Comparison of ENCODE assay signal across 2 cellular contexts in the genomic region with DNA sequence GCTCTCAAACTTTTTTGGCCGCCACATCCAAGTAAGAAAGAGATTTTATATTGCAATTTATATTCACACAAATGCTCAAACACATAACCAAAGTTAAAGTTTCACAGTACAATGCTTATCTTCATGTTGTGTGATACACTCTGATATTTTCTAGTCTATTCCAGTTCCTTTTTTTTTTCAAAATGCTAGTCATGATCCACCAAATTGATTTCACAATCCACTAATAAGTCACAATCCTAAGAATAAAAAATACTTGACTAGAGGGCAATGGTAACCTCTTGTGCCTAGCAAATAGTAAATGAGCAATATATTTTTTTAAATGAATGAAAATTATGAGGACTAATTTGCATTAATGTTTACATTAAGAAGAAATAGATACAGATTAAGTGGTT.
TF ChIP-seq lines count a peak whose summit lies in the region.

No MANE protein-coding gene starts in this region.

TF ChIP-seq in GM23338, 12 proteins besides CTCF, POLR2A, EP300 and RAD21:
- TF ChIP-seq JUNB (IDR thresholded peaks at IDR 0.05; ENCODE audit: unreplicated experiment) = no peak
- no peak for TF ChIP-seq POLR2AphosphoS5 (IDR thresholded peaks at IDR 0.05; ENCODE audit: low read depth)
- TF ChIP-seq ZNF114 (CRISPR knock-in tag; IDR thresholded peaks at IDR 0.05) = no peak
- no peak for TF ChIP-seq EZH2 (IDR thresholded peaks at IDR 0.05; ENCODE audit: low read depth, unreplicated experiment)
- TF ChIP-seq ZNF331 (CRISPR knock-in tag; IDR thresholded peaks at IDR 0.05; ENCODE audit: low read depth) = no peak
- no peak for TF ChIP-seq STAT1 (IDR thresholded peaks at IDR 0.05; ENCODE audit: unreplicated experiment)
- no peak for TF ChIP-seq NANOG (IDR thresholded peaks at IDR 0.05; ENCODE audit: borderline replicate concordance)
- TF ChIP-seq, protein P1, sequence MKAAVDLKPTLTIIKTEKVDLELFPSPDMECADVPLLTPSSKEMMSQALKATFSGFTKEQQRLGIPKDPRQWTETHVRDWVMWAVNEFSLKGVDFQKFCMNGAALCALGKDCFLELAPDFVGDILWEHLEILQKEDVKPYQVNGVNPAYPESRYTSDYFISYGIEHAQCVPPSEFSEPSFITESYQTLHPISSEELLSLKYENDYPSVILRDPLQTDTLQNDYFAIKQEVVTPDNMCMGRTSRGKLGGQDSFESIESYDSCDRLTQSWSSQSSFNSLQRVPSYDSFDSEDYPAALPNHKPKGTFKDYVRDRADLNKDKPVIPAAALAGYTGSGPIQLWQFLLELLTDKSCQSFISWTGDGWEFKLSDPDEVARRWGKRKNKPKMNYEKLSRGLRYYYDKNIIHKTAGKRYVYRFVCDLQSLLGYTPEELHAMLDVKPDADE (IDR thresholded peaks at IDR 0.05) = no peak
- TF ChIP-seq, protein P2, sequence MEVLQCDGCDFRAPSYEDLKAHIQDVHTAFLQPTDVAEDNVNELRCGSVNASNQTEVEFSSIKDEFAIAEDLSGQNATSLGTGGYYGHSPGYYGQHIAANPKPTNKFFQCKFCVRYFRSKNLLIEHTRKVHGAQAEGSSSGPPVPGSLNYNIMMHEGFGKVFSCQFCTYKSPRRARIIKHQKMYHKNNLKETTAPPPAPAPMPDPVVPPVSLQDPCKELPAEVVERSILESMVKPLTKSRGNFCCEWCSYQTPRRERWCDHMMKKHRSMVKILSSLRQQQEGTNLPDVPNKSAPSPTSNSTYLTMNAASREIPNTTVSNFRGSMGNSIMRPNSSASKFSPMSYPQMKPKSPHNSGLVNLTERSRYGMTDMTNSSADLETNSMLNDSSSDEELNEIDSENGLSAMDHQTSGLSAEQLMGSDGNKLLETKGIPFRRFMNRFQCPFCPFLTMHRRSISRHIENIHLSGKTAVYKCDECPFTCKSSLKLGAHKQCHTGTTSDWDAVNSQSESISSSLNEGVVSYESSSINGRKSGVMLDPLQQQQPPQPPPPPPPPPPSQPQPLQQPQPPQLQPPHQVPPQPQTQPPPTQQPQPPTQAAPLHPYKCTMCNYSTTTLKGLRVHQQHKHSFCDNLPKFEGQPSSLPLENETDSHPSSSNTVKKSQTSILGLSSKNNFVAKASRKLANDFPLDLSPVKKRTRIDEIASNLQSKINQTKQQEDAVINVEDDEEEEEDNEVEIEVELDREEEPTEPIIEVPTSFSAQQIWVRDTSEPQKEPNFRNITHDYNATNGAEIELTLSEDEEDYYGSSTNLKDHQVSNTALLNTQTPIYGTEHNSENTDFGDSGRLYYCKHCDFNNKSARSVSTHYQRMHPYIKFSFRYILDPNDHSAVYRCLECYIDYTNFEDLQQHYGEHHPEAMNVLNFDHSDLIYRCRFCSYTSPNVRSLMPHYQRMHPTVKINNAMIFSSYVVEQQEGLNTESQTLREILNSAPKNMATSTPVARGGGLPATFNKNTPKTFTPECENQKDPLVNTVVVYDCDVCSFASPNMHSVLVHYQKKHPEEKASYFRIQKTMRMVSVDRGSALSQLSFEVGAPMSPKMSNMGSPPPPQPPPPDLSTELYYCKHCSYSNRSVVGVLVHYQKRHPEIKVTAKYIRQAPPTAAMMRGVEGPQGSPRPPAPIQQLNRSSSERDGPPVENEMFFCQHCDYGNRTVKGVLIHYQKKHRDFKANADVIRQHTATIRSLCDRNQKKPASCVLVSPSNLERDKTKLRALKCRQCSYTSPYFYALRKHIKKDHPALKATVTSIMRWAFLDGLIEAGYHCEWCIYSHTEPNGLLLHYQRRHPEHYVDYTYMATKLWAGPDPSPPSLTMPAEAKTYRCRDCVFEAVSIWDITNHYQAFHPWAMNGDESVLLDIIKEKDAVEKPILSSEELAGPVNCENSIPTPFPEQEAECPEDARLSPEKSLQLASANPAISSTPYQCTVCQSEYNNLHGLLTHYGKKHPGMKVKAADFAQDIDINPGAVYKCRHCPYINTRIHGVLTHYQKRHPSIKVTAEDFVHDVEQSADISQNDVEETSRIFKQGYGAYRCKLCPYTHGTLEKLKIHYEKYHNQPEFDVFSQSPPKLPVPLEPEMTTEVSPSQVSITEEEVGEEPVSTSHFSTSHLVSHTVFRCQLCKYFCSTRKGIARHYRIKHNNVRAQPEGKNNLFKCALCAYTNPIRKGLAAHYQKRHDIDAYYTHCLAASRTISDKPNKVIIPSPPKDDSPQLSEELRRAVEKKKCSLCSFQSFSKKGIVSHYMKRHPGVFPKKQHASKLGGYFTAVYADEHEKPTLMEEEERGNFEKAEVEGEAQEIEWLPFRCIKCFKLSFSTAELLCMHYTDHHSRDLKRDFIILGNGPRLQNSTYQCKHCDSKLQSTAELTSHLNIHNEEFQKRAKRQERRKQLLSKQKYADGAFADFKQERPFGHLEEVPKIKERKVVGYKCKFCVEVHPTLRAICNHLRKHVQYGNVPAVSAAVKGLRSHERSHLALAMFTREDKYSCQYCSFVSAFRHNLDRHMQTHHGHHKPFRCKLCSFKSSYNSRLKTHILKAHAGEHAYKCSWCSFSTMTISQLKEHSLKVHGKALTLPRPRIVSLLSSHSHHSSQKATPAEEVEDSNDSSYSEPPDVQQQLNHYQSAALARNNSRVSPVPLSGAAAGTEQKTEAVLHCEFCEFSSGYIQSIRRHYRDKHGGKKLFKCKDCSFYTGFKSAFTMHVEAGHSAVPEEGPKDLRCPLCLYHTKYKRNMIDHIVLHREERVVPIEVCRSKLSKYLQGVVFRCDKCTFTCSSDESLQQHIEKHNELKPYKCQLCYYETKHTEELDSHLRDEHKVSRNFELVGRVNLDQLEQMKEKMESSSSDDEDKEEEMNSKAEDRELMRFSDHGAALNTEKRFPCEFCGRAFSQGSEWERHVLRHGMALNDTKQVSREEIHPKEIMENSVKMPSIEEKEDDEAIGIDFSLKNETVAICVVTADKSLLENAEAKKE (CRISPR knock-in tag; IDR thresholded peaks at IDR 0.05) = no peak

TF ChIP-seq in K562, 482 proteins besides CTCF, POLR2A, EP300 and RAD21:
- TF ChIP-seq TBP (optimal IDR thresholded peaks at IDR 0.05; ENCODE audit: low read depth, low read length) (no peak), CEBPB (tag; IDR thresholded peaks at IDR 0.05) (peak; percentile 38; the same call in 1 of the 2 replicates)
